16 cellular contexts compared by ENCODE assay signal in the genomic region with DNA sequence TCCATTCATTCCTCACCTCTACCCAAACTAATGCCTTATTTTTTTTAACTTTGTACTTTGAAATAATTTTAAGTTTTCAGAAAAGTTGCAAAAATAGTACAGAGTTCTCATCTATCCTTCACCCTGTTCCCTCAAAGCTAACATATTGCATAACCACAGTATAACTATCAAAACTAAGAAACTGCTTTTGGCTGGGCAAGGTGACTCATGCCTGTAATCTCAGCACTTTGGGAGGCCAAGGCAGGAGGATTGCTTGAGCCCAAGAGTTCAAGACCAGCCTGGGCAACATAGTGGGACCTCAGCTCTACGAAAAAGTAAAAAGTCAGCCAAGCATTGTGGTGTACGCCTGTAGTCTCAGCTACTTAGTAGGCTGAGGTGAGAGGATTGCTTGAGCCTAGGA.
DNase-seq lines count a peak whose midpoint lies in the region; TF ChIP-seq lines count a peak whose summit lies in the region.
"Had no signal": no experiment of that assay in that cellular context is flagged by ENCODE, and none has a peak within 500 bp of the region (broad histone marks: within the 10 kb centered on the region; RNA-seq: fewer than 3 reads in every experiment).

No MANE protein-coding gene starts in this region.

- TF ChIP-seq CTCF in MCF 10A (IDR thresholded peaks at IDR 0.05; ENCODE audit: unreplicated experiment): no peak
- TF ChIP-seq CTCF in breast epithelium (IDR thresholded peaks at IDR 0.05): no peak
- TF ChIP-seq CTCF in choroid plexus epithelial cell (conservative IDR thresholded peaks at IDR 0.05; ENCODE audit: low read depth, low read length): no peak
- TF ChIP-seq CTCF in mesothelial cell of epicardium (IDR thresholded peaks at IDR 0.05; ENCODE audit: unreplicated experiment): no peak
- TF ChIP-seq CTCF in RWPE1 (conservative IDR thresholded peaks at IDR 0.05; ENCODE audit: low read depth): no peak
- no peak for TF ChIP-seq CTCF in brain microvascular endothelial cell (IDR thresholded peaks at IDR 0.05; ENCODE audit: low read depth, low read length, missing control alignments)

- H3K27ac Mint-ChIP-seq in MCF 10A (ENCODE audit: low read depth, unreplicated experiment) (no peak overlapping the region), mesothelial cell of epicardium (peak overlapping the region; percentile 49)
- H3K27ac Mint-ChIP-seq: B cell; CD4-positive, alpha-beta memory T cell; GM23338; H9 had no signal

- no peak overlapping the region for H3K27ac ChIP-seq in breast epithelium
- H3K27ac ChIP-seq in RWPE1: no peak overlapping the region
- H3K27ac ChIP-seq in brain microvascular endothelial cell: no peak overlapping the region

- POLR2A ChIA-PET in MCF 10A (lab: Yijun Ruan, JAX): no interaction called here
- POLR2A ChIA-PET in RWPE1 (lab: Yijun Ruan, JAX; ENCODE audit: low non-redundant PET): no interaction called here

- H3K36me3 ChIP-seq in breast epithelium: no peaks in the 10 kb centered on the region
- no peaks in the 10 kb centered on the region for H3K36me3 ChIP-seq in brain microvascular endothelial cell (replicated peaks)

- H3K4me3 Mint-ChIP-seq in MCF 10A (ENCODE audit: unreplicated experiment) (no peak overlapping the region), mesothelial cell of epicardium (no peak overlapping the region)
- H3K4me3 Mint-ChIP-seq: B cell; CD4-positive, alpha-beta memory T cell; GM23338; H9 had no signal

- no peaks in the 10 kb centered on the region for H3K4me1 ChIP-seq in breast epithelium

- H3K4me3 ChIP-seq in breast epithelium (no peak overlapping the region), choroid plexus epithelial cell (ENCODE audit: low read depth, low read length) (no peak overlapping the region), brain microvascular endothelial cell (ENCODE audit: low read depth, low read length) (no peak overlapping the region)
- H3K4me3 ChIP-seq: GM23338 had no signal

- no peaks in the 10 kb centered on the region for H3K9me3 Mint-ChIP-seq in MCF 10A (ENCODE audit: unreplicated experiment)
- no peaks in the 10 kb centered on the region for H3K9me3 Mint-ChIP-seq in mesothelial cell of epicardium
- H3K9me3 Mint-ChIP-seq: CD4-positive, alpha-beta memory T cell; GM23338; H9 had no signal

- H3K36me3 Mint-ChIP-seq in MCF 10A (ENCODE audit: insufficient read depth, unreplicated experiment) (no peaks in the 10 kb centered on the region), mesothelial cell of epicardium (no peaks in the 10 kb centered on the region)

- no peak for TF ChIP-seq POLR2A in breast epithelium (IDR thresholded peaks at IDR 0.05)

- DNase-seq in MCF 10A (ENCODE audit: unreplicated experiment): peak; percentile 11
- DNase-seq in breast epithelium (ENCODE audit: low spot score in 2 of 2): no peak
- peak; percentile 13 for DNase-seq in NCI-H226
- DNase-seq in choroid plexus epithelial cell (ENCODE audit: low read depth): peak; percentile 15
- DNase-seq in mesothelial cell of epicardium (ENCODE audit: low spot score in 2 of 2, unreplicated experiment in 2 of 2): no peak
- DNase-seq in stimulated activated CD4-positive, alpha-beta T cell treated with anti-CD3 and anti-CD28 coated beads, Interleukin-2, amount 100 ng/mL, for 24 hours: no peak
- no peak for DNase-seq in RWPE1 (ENCODE audit: low spot score)
- DNase-seq in brain microvascular endothelial cell: no peak
- DNase-seq: C1 segment of cervical spinal cord; CD4-positive, alpha-beta memory T cell; DMS153; DND-41; GDM1; H9 had no signal

- no peaks in the 10 kb centered on the region for H3K9me3 ChIP-seq in breast epithelium

- CTCF ChIA-PET in MCF 10A (lab: Yijun Ruan, JAX): interaction anchor here (0.6 kb wide), 1 partner anchor 261 kb away, joined by 3 read pairs; no protein-coding TSS in a partner anchor
- CTCF ChIA-PET in RWPE1 (lab: Yijun Ruan, JAX): interaction anchor here (0.6 to 1.5 kb wide), 5 partner anchors 12 to 53 kb away, joined by 3 to 4 read pairs (median 3); no protein-coding TSS in a partner anchor

- no peaks in the 10 kb centered on the region for H3K27me3 ChIP-seq in breast epithelium
- H3K27me3 ChIP-seq in brain microvascular endothelial cell (replicated peaks): peaks cover 2% of the 10 kb centered on the region

- intact Hi-C loops in MCF 10A (cut with micrococcal nuclease) (no loop called here), breast epithelium (cut with DNase I; ENCODE audit: low total_unique reads) (no loop called here)

- in situ Hi-C loops in brain microvascular endothelial cell (cut with HindIII; ENCODE audit: low pct_ligation_motif_present, low sequenced_read_pairs): no loop called here

- no TSS peak for BruUV-seq in MCF 10A (replicated peaks; lab: Mats Ljungman, UMichigan)

- H3K27me3 Mint-ChIP-seq in MCF 10A (ENCODE audit: insufficient read depth, unreplicated experiment) (peaks cover 94% of the 10 kb centered on the region), mesothelial cell of epicardium (ENCODE audit: low read depth) (no peaks in the 10 kb centered on the region)
- H3K27me3 Mint-ChIP-seq: B cell; CD4-positive, alpha-beta memory T cell had no signal

- H3K4me1 Mint-ChIP-seq in MCF 10A (ENCODE audit: insufficient read depth, unreplicated experiment) (no peaks in the 10 kb centered on the region), mesothelial cell of epicardium (peaks cover 64% of the 10 kb centered on the region)
- H3K4me1 Mint-ChIP-seq: B cell, GM23338, H9 had no signal

Comparison
In these comparisons a context has a peak if more than half of its experiments do, and no peak if none do; other contexts are left out.
1. DNase-seq: peak in MCF 10A (single experiment), NCI-H226 (single experiment) and choroid plexus epithelial cell (single experiment); none in breast epithelium (0 of 2), mesothelial cell of epicardium (0 of 2), stimulated activated CD4-positive, alpha-beta T cell treated with anti-CD3 and anti-CD28 coated beads, Interleukin-2, amount 100 ng/mL, for 24 hours (0 of 2), RWPE1 (single experiment) and brain microvascular endothelial cell (single experiment).